30 cellular contexts compared by ENCODE assay signal in the genomic region with DNA sequence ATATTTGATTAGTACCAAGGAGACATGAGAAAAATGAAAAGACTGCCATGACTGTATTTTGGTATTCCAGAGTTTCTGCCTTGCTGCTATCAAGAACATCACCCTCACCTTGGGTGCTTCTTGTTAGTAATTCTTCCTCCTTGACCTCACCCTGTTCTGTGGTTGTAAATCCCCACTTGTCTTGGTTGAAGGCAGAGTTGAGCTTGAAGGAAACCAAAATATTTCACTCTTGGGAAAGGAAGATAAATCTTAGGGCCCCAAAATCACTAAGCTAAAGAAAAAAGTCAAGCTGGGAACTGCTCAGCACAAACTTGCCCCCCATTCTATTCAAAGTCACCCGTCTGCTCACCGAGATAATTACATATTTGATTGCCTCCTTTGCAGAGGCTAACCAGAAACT. TPM values are rescaled to one million over a fixed set of nuclear protein-coding genes. Genes with fewer than 3 reads are reported as not detected.
"Had no signal": no experiment of that assay in that cellular context is flagged by ENCODE, and none has a peak within 500 bp of the region (broad histone marks: within the 10 kb centered on the region; RNA-seq: fewer than 3 reads in every experiment).

No MANE protein-coding gene starts in this region.

- H3K27me3 ChIP-seq: SJCRH30 had no signal

- ATAC-seq: activated CD8-positive, alpha-beta T cell treated with anti-CD3 and anti-CD28 coated beads for 36 hours; activated naive CD4-positive, alpha-beta T cell treated with anti-CD3 and anti-CD28 coated beads, Interleukin-2, amount 50 U/mL, for 72 hours; PC-3 had no signal

- H3K27ac ChIP-seq: KMS-11, RWPE1, SJCRH30, SK-N-MC had no signal

- H3K9ac ChIP-seq: KMS-11 had no signal

- H3K4me3 ChIP-seq: SJCRH30, SK-N-MC had no signal

- DNase-seq: activated CD4-positive, alpha-beta T cell treated with anti-CD3 and anti-CD28 coated beads, Interleukin-2, amount 10 ng/mL, durations not matched to agents 24 days and 14 days; activated CD4-positive, alpha-beta T cell treated with anti-CD3 and anti-CD28 coated beads, Interleukin-2, amount 50 U/mL, for 4 hours; activated CD8-positive, alpha-beta T cell treated with anti-CD3 and anti-CD28 coated beads for 36 hours; activated gamma-delta T cell treated with Interleukin-2 at 50 U/mL for 16 hours; activated naive CD4-positive, alpha-beta T cell treated with anti-CD3 and anti-CD28 coated beads for 36 hours; activated T-cell treated with anti-CD3 and anti-CD28 coated beads, Interleukin-2, amount 50 U/mL, for 24 hours; anterior cingulate cortex; caudate nucleus; cerebellar nuclear complex; MM.1S; MV-4-11; NCI-H1092; NCI-H1436 treated with DMSO at 0.1 percent for 48 hours; NCI-H1694 treated with DMSO at 0.1 percent for 48 hours; NCI-H2029; NCI-H345; NCI-H524 treated with DMSO at 0.1 percent for 48 hours; NCI-H748 treated with DMSO at 0.1 percent for 48 hours; NK-92 treated with Interleukin-12 subunit alpha and Interleukin-12 subunit beta, amount 100 ng/mL, for 24 hours; PC-3; Right ventricle myocardium superior; SJCRH30; T1000 had no signal

- H3K36me3 ChIP-seq: SJCRH30 had no signal

- H3K4me2 ChIP-seq: KMS-11 had no signal

- FAIRE-seq: bronchial epithelial cell, RCC 7860 had no signal

RNA-seq across cellular contexts. Expression of gene AKR1C3, which starts 20.6 kb away (rescaled TPM):
- total RNA-seq: activated CD4-positive, alpha-beta T cell treated with anti-CD3 and anti-CD28 coated beads, Interleukin-2, amount 10 ng/mL, durations not matched to agents 24 days and 14 days; activated CD8-positive, alpha-beta memory T cell treated with anti-CD3 and anti-CD28 coated beads for 36 hours had no signal
